In genomic region chr18:48161201-48161910, GRCh38 we compare ENCODE assay signal across 8 cellular contexts.
A peak's percentile ranks its signal among the peaks of the same experiment; 100 is the strongest.
DNase-seq lines count a peak whose midpoint lies in the region; ATAC-seq and TF ChIP-seq lines count a peak whose summit lies in the region.

No MANE protein-coding gene starts in this region.

- no peaks in the 10 kb centered on the region for H4K20me1 ChIP-seq in osteoblast (ENCODE audit: insufficient read depth, low read length)

- H3K27ac ChIP-seq in osteoblast (ENCODE audit: low read depth, low read length) (no peak overlapping the region), temporal lobe (ENCODE audit: low read depth, low read length) (peak overlapping the region; percentile 74)

- peak overlapping the region; percentile 69 for H3K4me3 ChIP-seq in osteoblast (ENCODE audit: insufficient read depth, low read length)

- peaks cover 0 to 1% (median 0%) of the 10 kb centered on the region in 7 donors for H3K9me3 Mint-ChIP-seq in CD14-positive monocyte
- no peaks in the 10 kb centered on the region for H3K9me3 Mint-ChIP-seq in activated naive CD8-positive, alpha-beta T cell (ENCODE audit: low read depth)
- H3K9me3 Mint-ChIP-seq in glutamatergic neuron (ENCODE audit: unreplicated experiment) = peaks cover 12% of the 10 kb centered on the region

- intact Hi-C loops in CD14-positive monocyte (cut with micrococcal nuclease) = loop anchor here (5.0 kb wide), 1 partner anchor 251 kb away; no protein-coding TSS in a partner anchor

- peak overlapping the region in 3 of 7 donors; percentile 37 to 83 (median 45) for H3K27ac Mint-ChIP-seq in CD14-positive monocyte
- no peak overlapping the region for H3K27ac Mint-ChIP-seq in activated naive CD8-positive, alpha-beta T cell
- H3K27ac Mint-ChIP-seq in glutamatergic neuron (ENCODE audit: unreplicated experiment) = peak overlapping the region; percentile 33

- H2AFZ ChIP-seq in osteoblast (ENCODE audit: low read length) = peak overlapping the region; percentile 86

- H3K79me2 ChIP-seq in osteoblast (ENCODE audit: insufficient read depth, low read length) = no peaks in the 10 kb centered on the region

- no peaks in the 10 kb centered on the region for H3K36me3 Mint-ChIP-seq in CD14-positive monocyte
- H3K36me3 Mint-ChIP-seq in activated naive CD8-positive, alpha-beta T cell = no peaks in the 10 kb centered on the region
- H3K36me3 Mint-ChIP-seq in glutamatergic neuron (ENCODE audit: unreplicated experiment) = no peaks in the 10 kb centered on the region

- peak overlapping the region; percentile 78 to 88 for H3K4me3 Mint-ChIP-seq in CD14-positive monocyte
- peak overlapping the region; percentile 71 for H3K4me3 Mint-ChIP-seq in activated naive CD8-positive, alpha-beta T cell
- peak overlapping the region; percentile 71 for H3K4me3 Mint-ChIP-seq in glutamatergic neuron (ENCODE audit: unreplicated experiment)

- no peaks in the 10 kb centered on the region for H3K27me3 ChIP-seq in osteoblast (ENCODE audit: insufficient read depth, low read length)

- H3K4me1 Mint-ChIP-seq in CD14-positive monocyte (peaks cover 17% of the 10 kb centered on the region), glutamatergic neuron (ENCODE audit: low read depth, unreplicated experiment) (peaks cover 31% of the 10 kb centered on the region)
- peaks cover 7% of the 10 kb centered on the region for H3K4me1 Mint-ChIP-seq in activated naive CD8-positive, alpha-beta T cell (ENCODE audit: low read depth)

- DNase-seq in CD14-positive monocyte (ENCODE audit: low spot score) (peak; percentile 46), HuH-7 (ENCODE audit: low spot score) (peak; percentile 56), SKM-1 (lab: John Stamatoyannopoulos, UW; ENCODE audit: unreplicated experiment) (peak; percentile 75), glutamatergic neuron (peak; percentile 92), osteoblast (ENCODE audit: insufficient read length, low spot score, missing footprints) (peak; percentile 98)

- TF ChIP-seq CTCF in CD14-positive monocyte (IDR thresholded peaks at IDR 0.05) (no peak), glutamatergic neuron (IDR thresholded peaks at IDR 0.05; ENCODE audit: partially characterized antibody, unreplicated experiment) (no peak), osteoblast (IDR thresholded peaks at IDR 0.05; ENCODE audit: extremely low read depth, low read depth, low read length) (no peak)

- peak overlapping the region; percentile 79 for H3K4me2 ChIP-seq in osteoblast (ENCODE audit: insufficient read depth, low read length)

- no peaks in the 10 kb centered on the region for H3K4me1 ChIP-seq in osteoblast (ENCODE audit: insufficient read depth, low read length)

- peak; percentile 80 for ATAC-seq in GM21367 (IDR thresholded peaks at IDR 0.05; ENCODE audit: unreplicated experiment)

- peaks cover 13 to 42% (median 22%) of the 10 kb centered on the region in 3 donors for H3K27me3 Mint-ChIP-seq in CD14-positive monocyte (ENCODE audit: low read depth in 3 of 3)
- peaks cover 7% of the 10 kb centered on the region for H3K27me3 Mint-ChIP-seq in activated naive CD8-positive, alpha-beta T cell
- peaks cover 9% of the 10 kb centered on the region for H3K27me3 Mint-ChIP-seq in glutamatergic neuron (ENCODE audit: unreplicated experiment)

- H3K36me3 ChIP-seq in osteoblast (ENCODE audit: insufficient read depth, low read length) = no peaks in the 10 kb centered on the region

- H3K9me3 ChIP-seq in osteoblast (ENCODE audit: low read depth, low read length) = no peaks in the 10 kb centered on the region

Comparison
In these comparisons a context has a peak if more than half of its experiments do, and no peak if none do; other contexts are left out.
1. DNase-seq: peak in every context shown above with its lines; median percentile 98 in osteoblast; 92 in glutamatergic neuron; 75 in SKM-1; 56 in HuH-7; 46 in CD14-positive monocyte.